In genomic region chr22:36435516-36436415, GRCh38 we compare ENCODE assay signal across 8 cellular contexts. TPM values are rescaled to one million over a fixed set of nuclear protein-coding genes. Genes with fewer than 3 reads are reported as not detected.
DNase-seq lines count a peak whose midpoint lies in the region; ATAC-seq lines count a peak whose summit lies in the region.

No MANE protein-coding gene starts in this region.

- peak overlapping the region; percentile 86 for H3K27ac Mint-ChIP-seq in activated CD8-positive, alpha-beta memory T cell treated with anti-CD3 and anti-CD28 coated beads, Interleukin-2, amount 10 ng/mL, durations not matched to agents 7 days and 5 days
- peak overlapping the region; percentile 88 for H3K27ac Mint-ChIP-seq in stimulated activated effector memory CD8-positive, alpha-beta T cell treated with anti-CD3 and anti-CD28 coated beads, Interleukin-12 subunit alpha, Interleukin-12 subunit beta, amount 100 ng/mL, for 72 hours

- DNase-seq in NCI-H187 (lab: John Stamatoyannopoulos, UW) = peak; percentile 27 to 51
- DNase-seq in activated CD8-positive, alpha-beta memory T cell treated with anti-CD3 and anti-CD28 coated beads, Interleukin-2, amount 10 ng/mL, durations not matched to agents 7 days and 5 days = peak; percentile 66
- DNase-seq in islet precursor cell = peak; percentile 85
- peak in 1 of 2 donors; percentile 68 for DNase-seq in stimulated activated effector memory CD8-positive, alpha-beta T cell treated with anti-CD3 and anti-CD28 coated beads, Interleukin-12 subunit alpha, Interleukin-12 subunit beta, amount 100 ng/mL, for 72 hours (ENCODE audit: low spot score in 2 of 2)
- DNase-seq in NCI-H446 treated with DMSO at 0.1 percent for 48 hours (lab: John Stamatoyannopoulos, UW) = no peak

- no peaks in the 10 kb centered on the region for H3K36me3 Mint-ChIP-seq in activated CD8-positive, alpha-beta memory T cell treated with anti-CD3 and anti-CD28 coated beads, Interleukin-2, amount 10 ng/mL, durations not matched to agents 7 days and 5 days
- peaks cover 12% of the 10 kb centered on the region for H3K36me3 Mint-ChIP-seq in stimulated activated effector memory CD8-positive, alpha-beta T cell treated with anti-CD3 and anti-CD28 coated beads, Interleukin-12 subunit alpha, Interleukin-12 subunit beta, amount 100 ng/mL, for 72 hours

- peaks cover 35% of the 10 kb centered on the region for H3K4me1 Mint-ChIP-seq in activated CD8-positive, alpha-beta memory T cell treated with anti-CD3 and anti-CD28 coated beads, Interleukin-2, amount 10 ng/mL, durations not matched to agents 7 days and 5 days
- H3K4me1 Mint-ChIP-seq in stimulated activated effector memory CD8-positive, alpha-beta T cell treated with anti-CD3 and anti-CD28 coated beads, Interleukin-12 subunit alpha, Interleukin-12 subunit beta, amount 100 ng/mL, for 72 hours = peaks cover 39% of the 10 kb centered on the region

- no peaks in the 10 kb centered on the region for H3K27me3 Mint-ChIP-seq in activated CD8-positive, alpha-beta memory T cell treated with anti-CD3 and anti-CD28 coated beads, Interleukin-2, amount 10 ng/mL, durations not matched to agents 7 days and 5 days

- ATAC-seq in GM18502 (IDR thresholded peaks at IDR 0.05; ENCODE audit: poor library complexity, unreplicated experiment) (peak; percentile 70), GM18519 (IDR thresholded peaks at IDR 0.05; ENCODE audit: low FRiP score, unreplicated experiment) (no peak), HG02571 (IDR thresholded peaks at IDR 0.05; ENCODE audit: unreplicated experiment) (no peak)
- peak; percentile 85 for ATAC-seq in activated CD8-positive, alpha-beta memory T cell treated with anti-CD3 and anti-CD28 coated beads, Interleukin-2, amount 10 ng/mL, durations not matched to agents 7 days and 5 days
- ATAC-seq in stimulated activated effector memory CD8-positive, alpha-beta T cell treated with anti-CD3 and anti-CD28 coated beads, Interleukin-12 subunit alpha, Interleukin-12 subunit beta, amount 100 ng/mL, for 72 hours = peak; percentile 84

- CTCF ChIA-PET in activated CD8-positive, alpha-beta memory T cell treated with anti-CD3 and anti-CD28 coated beads, Interleukin-2, amount 10 ng/mL, durations not matched to agents 7 days and 5 days (lab: Charles Lee) = interaction anchor here (0.8 to 1.8 kb wide), 11 partner anchors 11 to 110 kb away, joined by 3 to 6 read pairs (median 3); partner anchors contain the start of gene MYH9

- no peaks in the 10 kb centered on the region for H3K9me3 Mint-ChIP-seq in activated CD8-positive, alpha-beta memory T cell treated with anti-CD3 and anti-CD28 coated beads, Interleukin-2, amount 10 ng/mL, durations not matched to agents 7 days and 5 days (ENCODE audit: low read depth)
- no peaks in the 10 kb centered on the region for H3K9me3 Mint-ChIP-seq in stimulated activated effector memory CD8-positive, alpha-beta T cell treated with anti-CD3 and anti-CD28 coated beads, Interleukin-12 subunit alpha, Interleukin-12 subunit beta, amount 100 ng/mL, for 72 hours

- peak overlapping the region; percentile 11 for H3K4me3 Mint-ChIP-seq in activated CD8-positive, alpha-beta memory T cell treated with anti-CD3 and anti-CD28 coated beads, Interleukin-2, amount 10 ng/mL, durations not matched to agents 7 days and 5 days
- H3K4me3 Mint-ChIP-seq in stimulated activated effector memory CD8-positive, alpha-beta T cell treated with anti-CD3 and anti-CD28 coated beads, Interleukin-12 subunit alpha, Interleukin-12 subunit beta, amount 100 ng/mL, for 72 hours = peak overlapping the region; percentile 55

RNA-seq across cellular contexts. Expression of gene TXN2, which starts 45.7 kb away (rescaled TPM):
- 10 to 100 TPM; 78.7 to 82.6 TPM for total RNA-seq in activated CD8-positive, alpha-beta memory T cell treated with anti-CD3 and anti-CD28 coated beads, Interleukin-2, amount 10 ng/mL, durations not matched to agents 7 days and 5 days

RNA-seq across cellular contexts. Expression of gene MYH9, which starts 48.0 kb away (rescaled TPM):
- total RNA-seq in activated CD8-positive, alpha-beta memory T cell treated with anti-CD3 and anti-CD28 coated beads, Interleukin-2, amount 10 ng/mL, durations not matched to agents 7 days and 5 days = 100 to 1,000 TPM; 695 to 913 TPM

Comparison
In these comparisons a context has a peak if more than half of its experiments do, and no peak if none do; other contexts are left out.
1. ATAC-seq: peak in GM18502 (single experiment), activated CD8-positive, alpha-beta memory T cell treated with anti-CD3 and anti-CD28 coated beads, Interleukin-2, amount 10 ng/mL, durations not matched to agents 7 days and 5 days (single experiment) and stimulated activated effector memory CD8-positive, alpha-beta T cell treated with anti-CD3 and anti-CD28 coated beads, Interleukin-12 subunit alpha, Interleukin-12 subunit beta, amount 100 ng/mL, for 72 hours (single experiment); none in GM18519 (single experiment) and HG02571 (single experiment).